11 cellular contexts compared by ENCODE assay signal in genomic region chrX:105876658-105877057, GRCh38. TPM values are rescaled to one million over a fixed set of nuclear protein-coding genes. Genes with fewer than 3 reads are reported as not detected.
DNase-seq lines count a peak whose midpoint lies in the region; ATAC-seq and TF ChIP-seq lines count a peak whose summit lies in the region.
"Had no signal": no experiment of that assay in that cellular context is flagged by ENCODE, and none has a peak within 500 bp of the region (broad histone marks: within the 10 kb centered on the region; RNA-seq: fewer than 3 reads in every experiment).

No MANE protein-coding gene starts in this region.

- no peaks in the 10 kb centered on the region for H3K79me2 ChIP-seq in OCI-LY1 (ENCODE audit: insufficient read depth, low read length)

- H3K9me2 ChIP-seq in OCI-LY1 (ENCODE audit: low read depth, low read length): no peaks in the 10 kb centered on the region

- no peaks in the 10 kb centered on the region for H3K36me3 Mint-ChIP-seq in effector memory CD8-positive, alpha-beta T cell (ENCODE audit: insufficient read depth)

- ATAC-seq in GM21526 (IDR thresholded peaks at IDR 0.05; ENCODE audit: low FRiP score, unreplicated experiment) (peak; percentile 55), GM19035 (IDR thresholded peaks at IDR 0.05; ENCODE audit: unreplicated experiment) (no peak)
- ATAC-seq in effector memory CD8-positive, alpha-beta T cell (replicated peaks): no peak

- TF ChIP-seq CTCF in A673 (conservative IDR thresholded peaks at IDR 0.05; ENCODE audit: low read depth, low read length) (peak; percentile 52), OCI-LY1 (IDR thresholded peaks at IDR 0.05; ENCODE audit: low read length) (peak; percentile 33; the same call in 1 of the 2 replicates), transverse colon (IDR thresholded peaks at IDR 0.05) (peak in 1 of 5 experiments; percentile 13)

- no peak overlapping the region for H3K9ac ChIP-seq in OCI-LY1 (ENCODE audit: low read length)

- POLR2A ChIA-PET in A673 (lab: Charles Lee; ENCODE audit: low non-redundant PET): no interaction called here

- H3K4me3 ChIP-seq in A673 (ENCODE audit: low read depth, low read length, poor library complexity, severe bottlenecking) (no peak overlapping the region), OCI-LY1 (ENCODE audit: low read depth, low read length, poor library complexity, severe bottlenecking) (no peak overlapping the region), transverse colon (no peak overlapping the region)
- H3K4me3 ChIP-seq: esophagus muscularis mucosa had no signal

- no peaks in the 10 kb centered on the region for H3K27me3 Mint-ChIP-seq in effector memory CD8-positive, alpha-beta T cell

- H2AFZ ChIP-seq in OCI-LY1 (ENCODE audit: low read length): no peak overlapping the region

- BruUV-seq in A673 (replicated peaks; lab: Mats Ljungman, UMichigan): no TSS peak

- H3K36me3 ChIP-seq in A673 (ENCODE audit: insufficient read depth, low read length, poor library complexity, severe bottlenecking) (no peaks in the 10 kb centered on the region), OCI-LY1 (ENCODE audit: insufficient read depth, low read length) (no peaks in the 10 kb centered on the region), transverse colon (no peaks in the 10 kb centered on the region)
- H3K36me3 ChIP-seq: esophagus muscularis mucosa had no signal

- CTCF ChIA-PET in A673 (lab: Charles Lee): no interaction called here

- H3K9me3 ChIP-seq in A673 (ENCODE audit: low read depth, low read length, poor library complexity, severe bottlenecking): no peaks in the 10 kb centered on the region
- H3K9me3 ChIP-seq in OCI-LY1 (ENCODE audit: low read length): no peaks in the 10 kb centered on the region
- no peaks in the 10 kb centered on the region for H3K9me3 ChIP-seq in transverse colon
- H3K9me3 ChIP-seq: esophagus muscularis mucosa had no signal

- H3K27ac Mint-ChIP-seq in effector memory CD8-positive, alpha-beta T cell: no peak overlapping the region

- H3F3A ChIP-seq in OCI-LY1 (ENCODE audit: insufficient read depth, low read length): no peaks in the 10 kb centered on the region

- intact Hi-C loops in A673 (cut with micrococcal nuclease; ENCODE audit: unreplicated experiment): no loop called here
- intact Hi-C loops in transverse colon (cut with DNase I; ENCODE audit: low total_unique reads): no loop called here

- DNase-seq in A673 (ENCODE audit: low spot score) (peak; percentile 26), glomerular endothelial cell (ENCODE audit: extremely low read depth, low read depth, low spot score) (peak; percentile 18), GF-D8 (lab: John Stamatoyannopoulos, UW) (no peak), transverse colon (no peak)
- DNase-seq in effector memory CD8-positive, alpha-beta T cell: no peak
- DNase-seq: NCI-H748 treated with DMSO at 0.1 percent for 48 hours, occipital lobe had no signal

- H3K27me3 ChIP-seq in A673 (replicated peaks; ENCODE audit: insufficient read depth, low read depth, low read length, poor library complexity): peaks cover 3% of the 10 kb centered on the region
- H3K27me3 ChIP-seq in OCI-LY1 (ENCODE audit: insufficient read depth, low read length): no peaks in the 10 kb centered on the region
- no peaks in the 10 kb centered on the region for H3K27me3 ChIP-seq in transverse colon
- H3K27me3 ChIP-seq: esophagus muscularis mucosa had no signal

- H3K27ac ChIP-seq in A673 (ENCODE audit: low read depth, low read length, poor library complexity, severe bottlenecking): no peak overlapping the region
- H3K27ac ChIP-seq in OCI-LY1 (ENCODE audit: low read depth, low read length, poor library complexity, severe bottlenecking): no peak overlapping the region
- H3K27ac ChIP-seq in transverse colon: no peak overlapping the region
- H3K27ac ChIP-seq: esophagus muscularis mucosa had no signal

- no peak overlapping the region for H3K4me2 ChIP-seq in OCI-LY1 (ENCODE audit: low read length)

- no peaks in the 10 kb centered on the region for H3K4me1 Mint-ChIP-seq in effector memory CD8-positive, alpha-beta T cell (ENCODE audit: low read depth in 2 of 2)

- H4K20me1 ChIP-seq in OCI-LY1 (ENCODE audit: insufficient read depth, low read length): no peaks in the 10 kb centered on the region

- no peak overlapping the region for H3K4me3 Mint-ChIP-seq in effector memory CD8-positive, alpha-beta T cell

- H3K9me3 Mint-ChIP-seq in effector memory CD8-positive, alpha-beta T cell: peaks cover 0 to 9% of the 10 kb centered on the region in 2 donors

- TF ChIP-seq EP300 in transverse colon (IDR thresholded peaks at IDR 0.05; ENCODE audit: low read depth): no peak

- no peak for TF ChIP-seq POLR2A in transverse colon (IDR thresholded peaks at IDR 0.05)

- in situ Hi-C loops in transverse colon (cut with MboI; ENCODE audit: low pct_ligation_motif_present in 1 of 4, low pct_unique_long_range_greater_than_20kb in 1 of 4, low sequenced_read_pairs in 3 of 4): no loop called here

- 17 to 20% methylated on average over 1 to 3 of the region's 3 CpGs for WGBS in transverse colon (ENCODE audit: low coverage in 1 of 2), 2 donors

- H3K4me1 ChIP-seq in A673 (ENCODE audit: insufficient read depth, low read length, poor library complexity, severe bottlenecking) (no peaks in the 10 kb centered on the region), OCI-LY1 (ENCODE audit: insufficient read depth, low read length, severe bottlenecking) (no peaks in the 10 kb centered on the region), transverse colon (no peaks in the 10 kb centered on the region)
- H3K4me1 ChIP-seq: esophagus muscularis mucosa had no signal

RNA-seq across cellular contexts. Expression of gene NRK, which starts 54.3 kb away (rescaled TPM):
- total RNA-seq in A673 (2021): not detected in 2 replicates
- total RNA-seq in glomerular endothelial cell: 0.93 and 4.8 TPM in 2 replicates
- 1 to 10 TPM in 1 of 4 donors, under 1 TPM in 3; under 0.01 to 1.6 (median 0.43) TPM for total RNA-seq in transverse colon

Comparison
In these comparisons a context has a peak if more than half of its experiments do, and no peak if none do; other contexts are left out.
1. DNase-seq: peak in A673 (single experiment) and glomerular endothelial cell (single experiment); none in GF-D8 (single experiment), effector memory CD8-positive, alpha-beta T cell (0 of 3) and transverse colon (single experiment).